11 cellular contexts compared by ENCODE assay signal in the genomic region with DNA sequence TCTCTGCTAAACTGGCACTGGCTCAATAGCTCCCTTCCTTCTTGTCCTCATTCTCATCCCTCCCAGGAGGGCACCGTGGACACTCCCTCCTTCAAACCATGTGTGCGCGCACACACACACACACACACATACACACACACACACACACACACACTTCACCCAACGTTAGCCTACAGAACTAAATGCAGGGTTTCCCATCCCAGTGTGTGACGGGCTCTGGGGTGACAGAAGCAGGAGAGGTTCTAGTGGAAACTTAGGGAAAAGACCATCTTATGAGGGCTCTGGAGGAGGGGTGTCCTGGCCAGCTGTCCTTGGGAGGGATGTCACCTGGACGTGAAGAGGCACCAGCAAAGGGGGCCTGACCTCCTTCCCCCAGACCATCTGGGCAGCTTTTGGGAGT. TPM values are rescaled to one million over a fixed set of nuclear protein-coding genes. Genes with fewer than 3 reads are reported as not detected.
DNase-seq lines count a peak whose midpoint lies in the region; ATAC-seq lines count a peak whose summit lies in the region.
"Had no signal": no experiment of that assay in that cellular context is flagged by ENCODE, and none has a peak within 500 bp of the region (broad histone marks: within the 10 kb centered on the region; RNA-seq: fewer than 3 reads in every experiment).

No MANE protein-coding gene starts in this region.

- no peak overlapping the region for H3K4me3 ChIP-seq in BLaER1

- no peaks in the 10 kb centered on the region for H3K9me3 Mint-ChIP-seq in central memory CD8-positive, alpha-beta T cell
- H3K9me3 Mint-ChIP-seq: CD8-positive, alpha-beta memory T cell had no signal

- no peaks in the 10 kb centered on the region for H3K9me3 ChIP-seq in BLaER1
- H3K9me3 ChIP-seq: Caco-2 had no signal

- no peaks in the 10 kb centered on the region for H3K27me3 ChIP-seq in BLaER1

- peaks cover 10% of the 10 kb centered on the region for H3K36me3 Mint-ChIP-seq in central memory CD8-positive, alpha-beta T cell (ENCODE audit: insufficient read depth)

- peak overlapping the region; percentile 36; the same call in 1 of the 2 replicates for H3K4me2 ChIP-seq in BLaER1

- no peaks in the 10 kb centered on the region for H4K20me1 ChIP-seq in BLaER1

- H3K27ac ChIP-seq in BLaER1, result no peak overlapping the region
- H3K27ac ChIP-seq: HL-60 had no signal

- peaks cover 5% of the 10 kb centered on the region for H3K4me1 Mint-ChIP-seq in central memory CD8-positive, alpha-beta T cell

- no peak overlapping the region for H3K4me3 Mint-ChIP-seq in central memory CD8-positive, alpha-beta T cell
- H3K4me3 Mint-ChIP-seq: CD8-positive, alpha-beta memory T cell had no signal

- peaks cover 6% of the 10 kb centered on the region for H3K36me3 ChIP-seq in BLaER1

- DNase-seq in central memory CD8-positive, alpha-beta T cell (ENCODE audit: low spot score in 2 of 2), result no peak
- DNase-seq in ureter (ENCODE audit: low spot score) (peak; percentile 15), SHP77 (lab: John Stamatoyannopoulos, UW) (no peak), NCI-H187 (lab: John Stamatoyannopoulos, UW) (no peak)
- DNase-seq in stimulated activated CD8-positive, alpha-beta memory T cell treated with anti-CD3 and anti-CD28 coated beads, Interleukin-4, amount 100 ng/mL, for 48 hours, result no peak
- DNase-seq: GDM1 had no signal

- ATAC-seq in HG02642 (IDR thresholded peaks at IDR 0.05; ENCODE audit: poor library complexity, unreplicated experiment), result peak; percentile 11
- peak; percentile 20 for ATAC-seq in central memory CD8-positive, alpha-beta T cell (replicated peaks; ENCODE audit: extremely low read depth, poor library complexity, severe bottlenecking)

- no peak overlapping the region for H3K9ac ChIP-seq in BLaER1

- H3K27me3 Mint-ChIP-seq in central memory CD8-positive, alpha-beta T cell, result no peaks in the 10 kb centered on the region

- peaks cover 51% of the 10 kb centered on the region for H3K4me1 ChIP-seq in BLaER1
- H3K4me1 ChIP-seq: Caco-2 had no signal

- H3K27ac Mint-ChIP-seq in central memory CD8-positive, alpha-beta T cell (ENCODE audit: low read depth), result no peak overlapping the region

RNA-seq across cellular contexts. Expression of gene OSBPL7, which starts 19.7 kb away (rescaled TPM):
- 27.2 TPM for total RNA-seq in ureter

RNA-seq across cellular contexts. Expression of gene MRPL10, which starts 29.4 kb away (rescaled TPM):
- 38.2 TPM for total RNA-seq in ureter

RNA-seq across cellular contexts. Expression of gene LRRC46, which starts 29.6 kb away (rescaled TPM):
- total RNA-seq in ureter, result 0.31 TPM

RNA-seq across cellular contexts. Expression of gene SCRN2, which starts 39.2 kb away (rescaled TPM):
- total RNA-seq in ureter, result 36.5 TPM

RNA-seq across cellular contexts. Expression of gene SP6, which starts 49.1 kb away (rescaled TPM):
- 9.2 TPM for total RNA-seq in ureter
